ENCODE assay signal across 19 cellular contexts in the genomic region with DNA sequence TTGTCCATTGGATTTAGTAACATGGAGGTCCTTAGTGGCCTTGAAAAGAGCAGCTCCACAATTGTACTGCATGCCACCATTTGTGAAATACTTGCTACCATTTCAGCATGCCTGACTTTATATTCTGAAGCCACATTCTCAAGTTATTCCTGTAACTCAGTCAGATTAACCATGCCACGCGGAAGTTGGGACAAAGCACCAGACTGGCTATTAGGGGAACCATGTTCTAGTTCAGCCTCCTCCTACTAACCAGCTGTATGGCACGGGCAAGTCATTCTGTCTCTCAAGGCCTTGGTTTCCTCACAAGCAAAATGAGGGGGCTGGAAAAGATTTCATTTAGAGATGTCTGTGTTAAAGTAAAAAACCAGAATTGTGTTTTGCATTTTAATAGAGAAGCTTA.
DNase-seq lines count a peak whose midpoint lies in the region; ATAC-seq, FAIRE-seq and TF ChIP-seq lines count a peak whose summit lies in the region.
"Had no signal": no experiment of that assay in that cellular context is flagged by ENCODE, and none has a peak within 500 bp of the region (broad histone marks: within the 10 kb centered on the region; RNA-seq: fewer than 3 reads in every experiment).

No MANE protein-coding gene starts in this region.

- intact Hi-C loops in natural killer cell (cut with micrococcal nuclease), result no loop called here
- intact Hi-C loops in endothelial cell of umbilical vein (cut with micrococcal nuclease), result no loop called here

- H3K4me1 Mint-ChIP-seq in natural killer cell (peaks cover 36 to 38% of the 10 kb centered on the region in 2 donors), neural progenitor cell (no peaks in the 10 kb centered on the region)
- peaks cover 15 to 20% of the 10 kb centered on the region in 2 donors for H3K4me1 Mint-ChIP-seq in natural killer cell treated with Interleukin-12 subunit alpha and Interleukin-12 subunit beta and Interleukin-15 and Interleukin-18, amount 100 ng/mL, for 72 hours (ENCODE audit: low read depth in 2 of 2)
- H3K4me1 Mint-ChIP-seq: CD4-positive, CD25-positive, alpha-beta regulatory T cell; GM23338 had no signal

- H4K20me1 ChIP-seq in endothelial cell of umbilical vein (replicated peaks; ENCODE audit: control insufficient read depth, extremely low read depth, insufficient read depth, low read length) (no peaks in the 10 kb centered on the region), neural progenitor cell (ENCODE audit: low read depth) (no peaks in the 10 kb centered on the region)
- H4K20me1 ChIP-seq: BLaER1 treated with 17β-estradiol and CSF1 and Interleukin-3, amounts not matched to agents 10 nM and 100 nM had no signal

- no peak for TF ChIP-seq POLR2A in endothelial cell of umbilical vein (IDR thresholded peaks at IDR 0.05; ENCODE audit: low read depth, low read length)

- no peaks in the 10 kb centered on the region for H3K36me3 ChIP-seq in endothelial cell of umbilical vein (ENCODE audit: control insufficient read depth in 2 of 2, extremely low read depth in 1 of 2, insufficient read depth in 2 of 2, low read length in 2 of 2)
- no peaks in the 10 kb centered on the region for H3K36me3 ChIP-seq in neural progenitor cell
- H3K36me3 ChIP-seq: BLaER1 treated with 17β-estradiol and CSF1 and Interleukin-3, amounts not matched to agents 10 nM and 100 nM had no signal

- H3K27ac Mint-ChIP-seq in natural killer cell (peak overlapping the region in 1 of 2 donors; percentile 73), neural progenitor cell (no peak overlapping the region)
- no peak overlapping the region for H3K27ac Mint-ChIP-seq in natural killer cell treated with Interleukin-12 subunit alpha and Interleukin-12 subunit beta and Interleukin-15 and Interleukin-18, amount 100 ng/mL, for 72 hours
- H3K27ac Mint-ChIP-seq: CD4-positive, CD25-positive, alpha-beta regulatory T cell; GM23338; HFFc6 had no signal

- POLR2A ChIA-PET in endothelial cell of umbilical vein (lab: Charles Lee), result no interaction called here

- H3K27me3 Mint-ChIP-seq in natural killer cell (ENCODE audit: low read depth in 2 of 2) (no peaks in the 10 kb centered on the region), neural progenitor cell (ENCODE audit: insufficient read depth, low read depth) (no peaks in the 10 kb centered on the region)
- no peaks in the 10 kb centered on the region for H3K27me3 Mint-ChIP-seq in natural killer cell treated with Interleukin-12 subunit alpha and Interleukin-12 subunit beta and Interleukin-15 and Interleukin-18, amount 100 ng/mL, for 72 hours

- H2AFZ ChIP-seq in endothelial cell of umbilical vein (ENCODE audit: low read depth, low read length), result no peak overlapping the region
- H2AFZ ChIP-seq in neural progenitor cell (replicated peaks), result peak overlapping the region; percentile 0
- H2AFZ ChIP-seq: GM23338 had no signal

- H3K9ac ChIP-seq in endothelial cell of umbilical vein (replicated peaks; ENCODE audit: extremely low read depth, insufficient read depth, low read length), result no peak overlapping the region
- no peak overlapping the region for H3K9ac ChIP-seq in neural progenitor cell
- H3K9ac ChIP-seq: BLaER1 treated with 17β-estradiol and CSF1 and Interleukin-3, amounts not matched to agents 10 nM and 100 nM had no signal

- H3K9me3 Mint-ChIP-seq in natural killer cell (peaks cover 0 to 2% of the 10 kb centered on the region in 2 donors), neural progenitor cell (no peaks in the 10 kb centered on the region)
- no peaks in the 10 kb centered on the region for H3K9me3 Mint-ChIP-seq in natural killer cell treated with Interleukin-12 subunit alpha and Interleukin-12 subunit beta and Interleukin-15 and Interleukin-18, amount 100 ng/mL, for 72 hours
- H3K9me3 Mint-ChIP-seq: GM23338, HFFc6 had no signal

- H3K27ac ChIP-seq in endothelial cell of umbilical vein (ENCODE audit: insufficient read depth, low read depth, low read length), result no peak overlapping the region
- H3K27ac ChIP-seq in neural progenitor cell, result no peak overlapping the region
- H3K27ac ChIP-seq: 22Rv1; BLaER1 treated with 17β-estradiol and CSF1 and Interleukin-3, amounts not matched to agents 10 nM and 100 nM had no signal

- H3K9me3 ChIP-seq in endothelial cell of umbilical vein (replicated peaks; ENCODE audit: control insufficient read depth, insufficient read depth, low read length) (no peaks in the 10 kb centered on the region), neural progenitor cell (ENCODE audit: low read depth) (no peaks in the 10 kb centered on the region)
- H3K9me3 ChIP-seq: BLaER1 treated with 17β-estradiol and CSF1 and Interleukin-3, amounts not matched to agents 10 nM and 100 nM had no signal

- no peak for DNase-seq in natural killer cell
- DNase-seq in natural killer cell treated with Interleukin-12 subunit alpha and Interleukin-12 subunit beta and Interleukin-15 and Interleukin-18, amount 100 ng/mL, for 72 hours (ENCODE audit: low spot score), result no peak
- DNase-seq in endothelial cell of umbilical vein (ENCODE audit: low read depth, low spot score), result peak; percentile 0
- no peak for DNase-seq in neural progenitor cell (ENCODE audit: low spot score)
- DNase-seq in NCI-H2171 (lab: John Stamatoyannopoulos, UW), result no peak
- DNase-seq in activated T-cell treated with anti-CD3 and anti-CD28 coated beads, Interleukin-2, amount 50 U/mL, for 48 hours, result no peak
- DNase-seq in NCI-H82 (lab: John Stamatoyannopoulos, UW), result no peak
- DNase-seq: AML-193; Calu3; CD4-positive, CD25-positive, alpha-beta regulatory T cell; DMS 273 treated with DMSO at 0.1 percent for 48 hours; HCEC 1CT; HFFc6 had no signal

- no TSS peak for BruUV-seq in endothelial cell of umbilical vein (replicated peaks; lab: Mats Ljungman, UMichigan)

- H3K4me1 ChIP-seq in endothelial cell of umbilical vein (ENCODE audit: control insufficient read depth, extremely low read depth, insufficient read depth, low read length) (no peaks in the 10 kb centered on the region), neural progenitor cell (no peaks in the 10 kb centered on the region)

- no peaks in the 10 kb centered on the region for H3K9me1 ChIP-seq in endothelial cell of umbilical vein (replicated peaks; ENCODE audit: control insufficient read depth, extremely low read depth, insufficient read depth, low read length)

- H3K4me2 ChIP-seq in endothelial cell of umbilical vein (ENCODE audit: insufficient read depth, low read length) (no peak overlapping the region), neural progenitor cell (no peak overlapping the region)
- H3K4me2 ChIP-seq: BLaER1 treated with 17β-estradiol and CSF1 and Interleukin-3, amounts not matched to agents 10 nM and 100 nM; GM23338 had no signal

- H3K36me3 Mint-ChIP-seq in natural killer cell (no peaks in the 10 kb centered on the region), neural progenitor cell (no peaks in the 10 kb centered on the region)
- H3K36me3 Mint-ChIP-seq in natural killer cell treated with Interleukin-12 subunit alpha and Interleukin-12 subunit beta and Interleukin-15 and Interleukin-18, amount 100 ng/mL, for 72 hours, result no peaks in the 10 kb centered on the region
- H3K36me3 Mint-ChIP-seq: CD4-positive, CD25-positive, alpha-beta regulatory T cell had no signal

- H3F3A ChIP-seq in neural progenitor cell (ENCODE audit: low read depth), result no peaks in the 10 kb centered on the region

- ATAC-seq in natural killer cell, result no peak
- no peak for ATAC-seq in natural killer cell treated with Interleukin-12 subunit alpha and Interleukin-12 subunit beta and Interleukin-15 and Interleukin-18, amount 100 ng/mL, for 72 hours
- ATAC-seq in GM18870 (IDR thresholded peaks at IDR 0.05; ENCODE audit: unreplicated experiment), result no peak
- ATAC-seq: GM12878, GM23338 had no signal

- H3K4me3 Mint-ChIP-seq in natural killer cell (peak overlapping the region; percentile 7), neural progenitor cell (no peak overlapping the region)
- H3K4me3 Mint-ChIP-seq in natural killer cell treated with Interleukin-12 subunit alpha and Interleukin-12 subunit beta and Interleukin-15 and Interleukin-18, amount 100 ng/mL, for 72 hours, result no peak overlapping the region
- H3K4me3 Mint-ChIP-seq: CD4-positive, CD25-positive, alpha-beta regulatory T cell; GM23338; HFFc6 had no signal

- TF ChIP-seq CTCF in natural killer cell (IDR thresholded peaks at IDR 0.05), result no peak
- TF ChIP-seq CTCF in endothelial cell of umbilical vein (IDR thresholded peaks at IDR 0.05; ENCODE audit: extremely low read depth in 1 of 2, insufficient read depth in 1 of 2, low read depth in 1 of 2, low read length in 2 of 2), result no peak
- no peak for TF ChIP-seq CTCF in neural progenitor cell (IDR thresholded peaks at IDR 0.05)

- H3K79me2 ChIP-seq in endothelial cell of umbilical vein (ENCODE audit: control insufficient read depth, insufficient read depth, low read length), result no peaks in the 10 kb centered on the region
- H3K79me2 ChIP-seq in neural progenitor cell (ENCODE audit: low read depth), result no peaks in the 10 kb centered on the region

- CTCF ChIA-PET in endothelial cell of umbilical vein (lab: Charles Lee), result interaction anchor here (1.2 to 1.6 kb wide), 2 partner anchors 16 to 18 kb away, joined by 4 read pairs; no protein-coding TSS in a partner anchor

- H3K4me3 ChIP-seq in endothelial cell of umbilical vein (replicated peaks in 1 of 3; ENCODE audit: insufficient read depth in 1 of 3, low read depth in 1 of 3, low read length in 3 of 3), result no peak overlapping the region
- no peak overlapping the region for H3K4me3 ChIP-seq in neural progenitor cell
- H3K4me3 ChIP-seq: BLaER1 treated with 17β-estradiol and CSF1 and Interleukin-3, amounts not matched to agents 10 nM and 100 nM; GM12878; GM23338 had no signal

- H3K27me3 ChIP-seq in endothelial cell of umbilical vein (ENCODE audit: control insufficient read depth in 2 of 2, insufficient read depth in 2 of 2, low read length in 2 of 2) (no peaks in the 10 kb centered on the region), neural progenitor cell (no peaks in the 10 kb centered on the region)
- H3K27me3 ChIP-seq: BLaER1 treated with 17β-estradiol and CSF1 and Interleukin-3, amounts not matched to agents 10 nM and 100 nM had no signal

- FAIRE-seq in endothelial cell of umbilical vein (lab: Jason Lieb, UNC), result no peak
- FAIRE-seq: GM12878, GM18507 had no signal

- dilution Hi-C loops in endothelial cell of umbilical vein (cut with MboI; ENCODE audit: extremely low pct_ligation_motif_present, low sequenced_read_pairs), result no loop called here

TF ChIP-seq in endothelial cell of umbilical vein, 7 proteins besides CTCF, POLR2A, EP300 and RAD21:
- no peak for TF ChIP-seq MYC (IDR thresholded peaks at IDR 0.05; ENCODE audit: low read depth, low read length)
- no peak for TF ChIP-seq EZH2 (IDR thresholded peaks at IDR 0.05; ENCODE audit: borderline replicate concordance, low read depth, low read length, severe bottlenecking)
- TF ChIP-seq GATA2 (IDR thresholded peaks at IDR 0.05; ENCODE audit: insufficient read depth, insufficient read length, low read depth, low read length), result no peak
- no peak for TF ChIP-seq JUN (IDR thresholded peaks at IDR 0.05; ENCODE audit: borderline replicate concordance, insufficient read depth, insufficient read length, low read depth)
TF ChIP-seq in endothelial cell of umbilical vein: peak in this region for 0.
